ENCODE assay signal across 24 cellular contexts in genomic region chr3:13713396-13713795, GRCh38.
A peak's percentile ranks its signal among the peaks of the same experiment; 100 is the strongest.
DNase-seq lines count a peak whose midpoint lies in the region; ATAC-seq and TF ChIP-seq lines count a peak whose summit lies in the region.
"Had no signal": no experiment of that assay in that cellular context is flagged by ENCODE, and none has a peak within 500 bp of the region (broad histone marks: within the 10 kb centered on the region; RNA-seq: fewer than 3 reads in every experiment).

No MANE protein-coding gene starts in this region.

- DNase-seq in activated naive CD8-positive, alpha-beta T cell treated with anti-CD3 and anti-CD28 coated beads, Interleukin-2, amount 10 ng/mL, durations not matched to agents 7 days and 5 days = peak; percentile 3
- no peak for DNase-seq in activated naive CD8-positive, alpha-beta T cell treated with anti-CD3 and anti-CD28 coated beads for 36 hours
- peak; percentile 26 for DNase-seq in coronary artery (ENCODE audit: low spot score)
- peak; percentile 1 for DNase-seq in prostate gland (ENCODE audit: low spot score)
- DNase-seq in vagina (ENCODE audit: extremely low spot score in 2 of 2) = peak; percentile 75 to 82
- DNase-seq in Caco-2 = no peak
- DNase-seq: CD8-positive, alpha-beta memory T cell; cortex of kidney; DMS153; effector memory CD4-positive, alpha-beta T cell; H7; mesenchymal stem cell; NCI-H1092; NCI-H1694; NCI-H446; NCI-H748 treated with DMSO at 0.1 percent for 48 hours; SIG-M5; stimulated activated naive CD4-positive, alpha-beta T cell; testis had no signal

- 86% methylated on average over 4 of the region's 4 CpGs for WGBS in prostate gland

- H3K4me1 Mint-ChIP-seq in activated naive CD8-positive, alpha-beta T cell treated with anti-CD3 and anti-CD28 coated beads, Interleukin-2, amount 10 ng/mL, durations not matched to agents 7 days and 5 days = no peaks in the 10 kb centered on the region
- no peaks in the 10 kb centered on the region for H3K4me1 Mint-ChIP-seq in activated naive CD8-positive, alpha-beta T cell treated with anti-CD3 and anti-CD28 coated beads for 36 hours
- no peaks in the 10 kb centered on the region for H3K4me1 Mint-ChIP-seq in Caco-2 (ENCODE audit: low read depth, unreplicated experiment)
- H3K4me1 Mint-ChIP-seq: activated T-helper 17 cell treated with anti-CD3 and anti-CD28 coated beads, Interleukin-2, amount 50 U/mL, for 72 hours; CD8-positive, alpha-beta memory T cell had no signal

- no peak overlapping the region for H3K27ac Mint-ChIP-seq in activated naive CD8-positive, alpha-beta T cell treated with anti-CD3 and anti-CD28 coated beads, Interleukin-2, amount 10 ng/mL, durations not matched to agents 7 days and 5 days
- H3K27ac Mint-ChIP-seq in activated naive CD8-positive, alpha-beta T cell treated with anti-CD3 and anti-CD28 coated beads for 36 hours = no peak overlapping the region
- no peak overlapping the region for H3K27ac Mint-ChIP-seq in Caco-2 (ENCODE audit: unreplicated experiment)
- H3K27ac Mint-ChIP-seq: activated naive CD8-positive, alpha-beta T cell; activated T-helper 17 cell treated with anti-CD3 and anti-CD28 coated beads, Interleukin-2, amount 50 U/mL, for 72 hours; CD8-positive, alpha-beta memory T cell had no signal

- no peak overlapping the region for H3K4me3 Mint-ChIP-seq in activated naive CD8-positive, alpha-beta T cell treated with anti-CD3 and anti-CD28 coated beads, Interleukin-2, amount 10 ng/mL, durations not matched to agents 7 days and 5 days
- no peak overlapping the region for H3K4me3 Mint-ChIP-seq in activated naive CD8-positive, alpha-beta T cell treated with anti-CD3 and anti-CD28 coated beads for 36 hours
- H3K4me3 Mint-ChIP-seq in Caco-2 (ENCODE audit: unreplicated experiment) = no peak overlapping the region
- H3K4me3 Mint-ChIP-seq: activated naive CD8-positive, alpha-beta T cell; activated T-helper 17 cell treated with anti-CD3 and anti-CD28 coated beads, Interleukin-2, amount 50 U/mL, for 72 hours; CD8-positive, alpha-beta memory T cell had no signal

- no peak for TF ChIP-seq CTCF in coronary artery (IDR thresholded peaks at IDR 0.05)
- TF ChIP-seq CTCF in prostate gland (IDR thresholded peaks at IDR 0.05) = no peak
- no peak for TF ChIP-seq CTCF in vagina (IDR thresholded peaks at IDR 0.05)
- TF ChIP-seq CTCF in Caco-2 (IDR thresholded peaks at IDR 0.05; ENCODE audit: insufficient read depth in 1 of 2, low read depth in 1 of 2, low read length in 1 of 2, severe bottlenecking in 1 of 2, unreplicated experiment in 1 of 2) = no peak

- H3K27me3 ChIP-seq in prostate gland (replicated peaks; ENCODE audit: insufficient read depth) = no peaks in the 10 kb centered on the region
- H3K27me3 ChIP-seq in vagina = no peaks in the 10 kb centered on the region
- H3K27me3 ChIP-seq in Caco-2 (replicated peaks; ENCODE audit: control insufficient read depth, insufficient read depth, low read length) = no peaks in the 10 kb centered on the region
- H3K27me3 ChIP-seq: testis, uterus had no signal

- no peaks in the 10 kb centered on the region for H3K4me1 ChIP-seq in prostate gland (replicated peaks)
- H3K4me1 ChIP-seq in vagina = no peaks in the 10 kb centered on the region
- H3K4me1 ChIP-seq in Caco-2 = no peaks in the 10 kb centered on the region; the same call in 1 of the 2 replicates
- H3K4me1 ChIP-seq: testis, uterus had no signal

- H3K9me3 Mint-ChIP-seq in activated naive CD8-positive, alpha-beta T cell treated with anti-CD3 and anti-CD28 coated beads, Interleukin-2, amount 10 ng/mL, durations not matched to agents 7 days and 5 days = peaks cover 34% of the 10 kb centered on the region
- H3K9me3 Mint-ChIP-seq in activated naive CD8-positive, alpha-beta T cell treated with anti-CD3 and anti-CD28 coated beads for 36 hours = peaks cover 40% of the 10 kb centered on the region
- peaks cover 7% of the 10 kb centered on the region for H3K9me3 Mint-ChIP-seq in Caco-2 (ENCODE audit: unreplicated experiment)

- POLR2A ChIA-PET in activated naive CD8-positive, alpha-beta T cell treated with anti-CD3 and anti-CD28 coated beads, Interleukin-2, amount 10 ng/mL, durations not matched to agents 7 days and 5 days (lab: Charles Lee) = no interaction called here
- POLR2A ChIA-PET in Caco-2 (lab: Charles Lee) = no interaction called here

- no TSS peak for BruUV-seq in Caco-2 (replicated peaks; lab: Mats Ljungman, UMichigan)

- H3K4me3 ChIP-seq in coronary artery (no peak overlapping the region), prostate gland (no peak overlapping the region), vagina (no peak overlapping the region), Caco-2 (ENCODE audit: low read depth, low read length) (no peak overlapping the region)
- H3K4me3 ChIP-seq: K562, testis, uterus had no signal

- H3K36me3 Mint-ChIP-seq in activated naive CD8-positive, alpha-beta T cell treated with anti-CD3 and anti-CD28 coated beads, Interleukin-2, amount 10 ng/mL, durations not matched to agents 7 days and 5 days = no peaks in the 10 kb centered on the region
- H3K36me3 Mint-ChIP-seq in activated naive CD8-positive, alpha-beta T cell treated with anti-CD3 and anti-CD28 coated beads for 36 hours = peaks cover 3% of the 10 kb centered on the region
- H3K36me3 Mint-ChIP-seq in Caco-2 (ENCODE audit: insufficient read depth, unreplicated experiment) = peaks cover 5% of the 10 kb centered on the region

- no peak for TF ChIP-seq POLR2A in prostate gland (IDR thresholded peaks at IDR 0.05)
- no peak for TF ChIP-seq POLR2A in vagina (IDR thresholded peaks at IDR 0.05)

- H3K27ac ChIP-seq in coronary artery = no peak overlapping the region
- no peak overlapping the region for H3K27ac ChIP-seq in prostate gland
- no peak overlapping the region for H3K27ac ChIP-seq in vagina
- H3K27ac ChIP-seq: testis, uterus had no signal

- CTCF ChIA-PET in Caco-2 (lab: Charles Lee) = no interaction called here

- H3K9me3 ChIP-seq in prostate gland (no peaks in the 10 kb centered on the region), vagina (no peaks in the 10 kb centered on the region), Caco-2 (no peaks in the 10 kb centered on the region)
- H3K9me3 ChIP-seq: testis, uterus had no signal

- H3K27me3 Mint-ChIP-seq in activated naive CD8-positive, alpha-beta T cell treated with anti-CD3 and anti-CD28 coated beads, Interleukin-2, amount 10 ng/mL, durations not matched to agents 7 days and 5 days = no peaks in the 10 kb centered on the region
- H3K27me3 Mint-ChIP-seq in activated naive CD8-positive, alpha-beta T cell treated with anti-CD3 and anti-CD28 coated beads for 36 hours = peaks cover 6% of the 10 kb centered on the region
- H3K27me3 Mint-ChIP-seq in Caco-2 (ENCODE audit: insufficient read depth, unreplicated experiment) = peaks cover 27% of the 10 kb centered on the region

- ATAC-seq in activated naive CD8-positive, alpha-beta T cell treated with anti-CD3 and anti-CD28 coated beads, Interleukin-2, amount 10 ng/mL, durations not matched to agents 7 days and 5 days (ENCODE audit: low read depth) = no peak
- ATAC-seq in HG03196 (IDR thresholded peaks at IDR 0.05; ENCODE audit: unreplicated experiment) = no peak
- ATAC-seq: activated T-helper 17 cell treated with anti-CD3 and anti-CD28 coated beads, Interleukin-2, amount 50 U/mL, for 72 hours; K562 had no signal

- intact Hi-C loops in prostate gland (cut with DNase I) (no loop called here), vagina (cut with DNase I) (no loop called here), Caco-2 (cut with micrococcal nuclease; ENCODE audit: unreplicated experiment) (no loop called here)

- no peaks in the 10 kb centered on the region for H3K36me3 ChIP-seq in prostate gland
- no peaks in the 10 kb centered on the region for H3K36me3 ChIP-seq in vagina
- H3K36me3 ChIP-seq in Caco-2 (ENCODE audit: control insufficient read depth, insufficient read depth, low read length) = no peaks in the 10 kb centered on the region
- H3K36me3 ChIP-seq: uterus had no signal

Comparison
In these comparisons a context has a peak if more than half of its experiments do, and no peak if none do; other contexts are left out.
1. DNase-seq: peak in activated naive CD8-positive, alpha-beta T cell treated with anti-CD3 and anti-CD28 coated beads, Interleukin-2, amount 10 ng/mL, durations not matched to agents 7 days and 5 days (single experiment), coronary artery (single experiment), prostate gland (single experiment) and vagina (2 of 2); none in activated naive CD8-positive, alpha-beta T cell treated with anti-CD3 and anti-CD28 coated beads for 36 hours (single experiment) and Caco-2 (0 of 2).